Comparison of ENCODE assay signal across 8 cellular contexts in genomic region chr6:26158581-26159416, GRCh38.
A peak's percentile ranks its signal among the peaks of the same experiment; 100 is the strongest.
DNase-seq lines count a peak whose midpoint lies in the region; ATAC-seq, FAIRE-seq and TF ChIP-seq lines count a peak whose summit lies in the region.

No MANE protein-coding gene starts in this region.

- H3K27ac Mint-ChIP-seq in naive thymus-derived CD4-positive, alpha-beta T cell = peak overlapping the region; percentile 95 to 99 (median 98)

- peaks cover 0 to 7% (median 0%) of the 10 kb centered on the region in 3 experiments for H3K36me3 ChIP-seq in naive thymus-derived CD4-positive, alpha-beta T cell (ENCODE audit: control insufficient read depth in 2 of 3, insufficient read depth in 3 of 3, low read length in 3 of 3)
- peaks cover 0 to 4% (median 0%) of the 10 kb centered on the region in 3 donors for H3K36me3 ChIP-seq in tibial artery

- peak; percentile 56 for DNase-seq in ACHN
- DNase-seq in GM19239 (ENCODE audit: insufficient read length, low spot score) = no peak
- peak; percentile 57 for DNase-seq in NOMO-1 treated with dmso at 0.1 percent for 144 hours (lab: John Stamatoyannopoulos, UW; ENCODE audit: unreplicated experiment)
- DNase-seq in activated T-cell treated with anti-CD3 and anti-CD28 coated beads, Interleukin-2, amount 50 U/mL, for 4 hours = peak; percentile 32
- peak; percentile 50 for DNase-seq in fibroblast of gingiva (ENCODE audit: low read depth)
- peak; percentile 29 to 84 (median 76) for DNase-seq in naive thymus-derived CD4-positive, alpha-beta T cell
- peak; percentile 73 to 78 for DNase-seq in tibial artery
- no peak for DNase-seq in iPS-NIHi11 (ENCODE audit: low spot score)

- no peaks in the 10 kb centered on the region for H3K9me3 Mint-ChIP-seq in activated T-cell treated with anti-CD3 and anti-CD28 coated beads, Interleukin-2, amount 50 U/mL, for 4 hours
- peaks cover 0 to 36% (median 0%) of the 10 kb centered on the region in 11 donors for H3K9me3 Mint-ChIP-seq in naive thymus-derived CD4-positive, alpha-beta T cell

- peak overlapping the region; percentile 62 for H3K4me3 ChIP-seq in naive thymus-derived CD4-positive, alpha-beta T cell (ENCODE audit: low read length)
- H3K4me3 ChIP-seq in tibial artery = peak overlapping the region; percentile 68

- in situ Hi-C loops in ACHN (cut with HindIII; ENCODE audit: low pct_ligation_motif_present, low pct_unique_long_range_greater_than_20kb, low sequenced_read_pairs) = no loop called here

- peak in 1 of 2 donors; percentile 5 for ATAC-seq in activated T-cell treated with anti-CD3 and anti-CD28 coated beads, Interleukin-2, amount 50 U/mL, for 4 hours
- ATAC-seq in naive thymus-derived CD4-positive, alpha-beta T cell = peak; percentile 27

- H3K9me3 ChIP-seq in naive thymus-derived CD4-positive, alpha-beta T cell (ENCODE audit: control insufficient read depth in 2 of 3, low read length in 3 of 3) = no peaks in the 10 kb centered on the region
- no peaks in the 10 kb centered on the region for H3K9me3 ChIP-seq in tibial artery

- POLR2A ChIA-PET in naive thymus-derived CD4-positive, alpha-beta T cell (lab: Charles Lee) = interaction anchor here (0.6 to 20.9 kb wide), 50 partner anchors 11 to 1735 kb away, joined by 3 to 2611 read pairs (median 20); partner anchors contain the start of genes BTN3A3, HFE and HMGN4

- peak overlapping the region; percentile 85 for H3K4me3 Mint-ChIP-seq in activated T-cell treated with anti-CD3 and anti-CD28 coated beads, Interleukin-2, amount 50 U/mL, for 4 hours
- peak overlapping the region; percentile 96 to 100 (median 98) for H3K4me3 Mint-ChIP-seq in naive thymus-derived CD4-positive, alpha-beta T cell

- intact Hi-C loops in naive thymus-derived CD4-positive, alpha-beta T cell (cut with micrococcal nuclease) = loop anchor here (1.0 to 10.0 kb wide), 20 partner anchors 13 to 1976 kb away; a partner anchor contains a TSS
- intact Hi-C loops in tibial artery (cut with DNase I; ENCODE audit: low total_unique reads) = loop anchor here (10.0 kb wide), 1 partner anchor 54 kb away; a partner anchor contains a TSS

- peak; percentile 74 for FAIRE-seq in GM19239 (lab: Jason Lieb, UNC)

- H3K27me3 ChIP-seq in naive thymus-derived CD4-positive, alpha-beta T cell (ENCODE audit: control insufficient read depth in 2 of 2, insufficient read depth in 2 of 2, low read length in 2 of 2) = no peaks in the 10 kb centered on the region
- no peaks in the 10 kb centered on the region for H3K27me3 ChIP-seq in tibial artery

- H3K27me3 Mint-ChIP-seq in activated T-cell treated with anti-CD3 and anti-CD28 coated beads, Interleukin-2, amount 50 U/mL, for 4 hours (ENCODE audit: low read depth) = no peaks in the 10 kb centered on the region
- peaks cover 0 to 32% (median 0%) of the 10 kb centered on the region in 5 donors for H3K27me3 Mint-ChIP-seq in naive thymus-derived CD4-positive, alpha-beta T cell

- CTCF ChIA-PET in naive thymus-derived CD4-positive, alpha-beta T cell (lab: Charles Lee) = interaction anchor here (0.5 to 5.7 kb wide), 19 partner anchors 10 to 116 kb away, joined by 3 to 70 read pairs (median 4); a partner anchor contains a TSS

- peak overlapping the region; percentile 74 for H3K27ac ChIP-seq in naive thymus-derived CD4-positive, alpha-beta T cell (ENCODE audit: low read depth, low read length)
- H3K27ac ChIP-seq in tibial artery = peak overlapping the region; percentile 85 to 99

- H3K4me1 Mint-ChIP-seq in activated T-cell treated with anti-CD3 and anti-CD28 coated beads, Interleukin-2, amount 50 U/mL, for 4 hours (ENCODE audit: low read depth) = peaks cover 50% of the 10 kb centered on the region
- H3K4me1 Mint-ChIP-seq in naive thymus-derived CD4-positive, alpha-beta T cell = peaks cover 20 to 64% (median 50%) of the 10 kb centered on the region in 7 donors

- TF ChIP-seq CTCF in tibial artery (IDR thresholded peaks at IDR 0.05) = no peak

- no peaks in the 10 kb centered on the region for H3K36me3 Mint-ChIP-seq in activated T-cell treated with anti-CD3 and anti-CD28 coated beads, Interleukin-2, amount 50 U/mL, for 4 hours (ENCODE audit: insufficient read depth)
- H3K36me3 Mint-ChIP-seq in naive thymus-derived CD4-positive, alpha-beta T cell = peaks cover 0 to 12% (median 6%) of the 10 kb centered on the region in 5 donors

- H3K4me1 ChIP-seq in naive thymus-derived CD4-positive, alpha-beta T cell (ENCODE audit: control insufficient read depth in 2 of 2, insufficient read depth in 2 of 2, low read length in 2 of 2) = peaks cover 23 to 29% of the 10 kb centered on the region in 2 donors
- H3K4me1 ChIP-seq in tibial artery = peaks cover 0 to 19% (median 9%) of the 10 kb centered on the region in 4 donors

Comparison
In these comparisons a context has a peak if more than half of its experiments do, and no peak if none do; other contexts are left out.
1. DNase-seq: peak in ACHN (single experiment), NOMO-1 treated with dmso at 0.1 percent for 144 hours (single experiment), activated T-cell treated with anti-CD3 and anti-CD28 coated beads, Interleukin-2, amount 50 U/mL, for 4 hours (single experiment), fibroblast of gingiva (single experiment), naive thymus-derived CD4-positive, alpha-beta T cell (9 of 9) and tibial artery (2 of 2); none in GM19239 (single experiment) and iPS-NIHi11 (single experiment).